ENCODE assay signal across 1 cellular context in the genomic region with DNA sequence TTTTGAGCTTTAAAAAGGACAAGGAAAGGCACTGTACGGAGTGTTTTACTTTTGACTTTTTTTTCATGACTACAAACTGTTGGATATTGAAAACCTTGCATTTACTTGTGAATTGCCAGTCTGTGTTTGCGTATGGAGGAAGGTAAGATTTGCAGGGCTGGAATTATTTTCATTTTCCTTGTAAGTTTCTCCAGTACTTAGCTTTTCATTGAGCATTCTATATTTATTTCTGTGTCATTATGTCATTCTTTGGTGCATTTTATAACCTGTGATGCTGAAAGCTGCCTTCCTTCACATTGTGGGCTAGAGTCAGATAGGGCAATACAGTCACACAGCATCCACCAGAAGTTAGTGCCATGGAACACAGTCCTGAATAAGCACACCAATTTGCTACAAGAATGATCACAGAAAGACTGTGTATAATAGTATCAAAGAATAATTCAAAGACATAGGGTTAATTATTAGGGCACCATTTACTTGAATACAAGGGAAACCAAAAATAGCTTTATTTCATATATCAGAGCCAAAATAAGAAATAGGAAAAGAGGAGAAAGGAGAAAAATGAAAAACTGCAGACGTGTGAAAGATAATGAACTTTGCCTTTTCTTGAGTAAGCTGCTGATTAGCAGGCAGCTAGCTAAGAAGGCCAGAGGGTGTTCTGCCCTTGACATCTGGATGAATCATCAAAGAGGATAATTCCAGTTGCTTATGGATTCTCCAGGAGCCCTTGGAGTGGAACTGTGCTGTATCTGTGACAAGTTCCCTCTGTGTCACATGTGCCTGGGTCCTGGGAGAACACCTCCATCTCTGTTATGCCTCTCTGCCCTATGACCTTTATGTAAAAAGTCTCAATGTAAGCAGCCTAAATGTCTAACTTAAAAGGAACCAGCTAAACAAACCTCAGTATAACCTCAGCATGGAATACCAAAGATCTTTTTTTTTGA.
TF ChIP-seq lines count a peak whose summit lies in the region.

No MANE protein-coding gene starts in this region.

TF ChIP-seq in K562, 482 proteins besides CTCF, POLR2A, EP300 and RAD21 (continued from another document and continues in another):
- TF ChIP-seq PHF8 (IDR thresholded peaks at IDR 0.05; ENCODE audit: borderline replicate concordance, low read length) (0 out of 2 replicates have a peak, but pooled peaks have one; percentile 37), ZNF77 (CRISPR knock-in tag; IDR thresholded peaks at IDR 0.05) (no peak), TRIM24 (IDR thresholded peaks at IDR 0.05) (peak in 1 of 2 experiments; percentile 27; a peak in 1 of 4 replicates), BRF2 (IDR thresholded peaks at IDR 0.05; ENCODE audit: borderline replicate concordance, insufficient read depth, insufficient read length) (no peak), MTA2 (IDR thresholded peaks at IDR 0.05; ENCODE audit: low read depth) (peak; percentile 62), XRCC3 (IDR thresholded peaks at IDR 0.05) (no peak), ZNF518B (CRISPR knock-in tag; IDR thresholded peaks at IDR 0.05) (no peak), ADNP (tag; IDR thresholded peaks at IDR 0.05) (no peak), MTF1 (CRISPR knock-in tag; IDR thresholded peaks at IDR 0.05; ENCODE audit: borderline replicate concordance) (no peak), ZC3H4 (CRISPR knock-in tag; IDR thresholded peaks at IDR 0.05; ENCODE audit: borderline replicate concordance) (no peak), ZNF699 (CRISPR knock-in tag; IDR thresholded peaks at IDR 0.05; ENCODE audit: insufficient replicate concordance) (no peak), TFE3 (CRISPR knock-in tag; IDR thresholded peaks at IDR 0.05) (no peak), NR1H2 (CRISPR knock-in tag; IDR thresholded peaks at IDR 0.05) (no peak), MAZ (CRISPR knock-in tag; conservative IDR thresholded peaks at IDR 0.05 in 1 of 2, IDR thresholded peaks at IDR 0.05 in 1 of 2) (peak in 1 of 2 experiments; percentile 19; a peak in 1 of 4 replicates), HDAC6 (IDR thresholded peaks at IDR 0.05; ENCODE audit: low read depth, low read length) (no peak), PHF21A (IDR thresholded peaks at IDR 0.05; ENCODE audit: borderline replicate concordance, low read depth) (peak; percentile 3; the same call in 1 of the 2 replicates), ZNF655 (CRISPR knock-in tag; IDR thresholded peaks at IDR 0.05) (no peak), NUFIP1 (IDR thresholded peaks at IDR 0.05; ENCODE audit: partially characterized antibody) (peak; percentile 9), SMARCA5 (IDR thresholded peaks at IDR 0.05) (peak; percentile 73; the same call in 1 of the 2 replicates), ZFP36 (IDR thresholded peaks at IDR 0.05; ENCODE audit: low read depth, low read length, partially characterized antibody) (peak; percentile 64), HMG20B (CRISPR knock-in tag; IDR thresholded peaks at IDR 0.05) (no peak), BCOR (IDR thresholded peaks at IDR 0.05) (peak; percentile 69), GATAD2A (IDR thresholded peaks at IDR 0.05) (peak; percentile 42; the same call in 1 of the 2 replicates), ZEB2 (IDR thresholded peaks at IDR 0.05) (peak; percentile 15), RERE (CRISPR knock-in tag; IDR thresholded peaks at IDR 0.05; ENCODE audit: borderline replicate concordance) (0 out of 2 replicates have a peak, but pooled peaks have one; percentile 38), SETDB1 (IDR thresholded peaks at IDR 0.05; ENCODE audit: low read length) (no peak), IRF2 (CRISPR knock-in tag; IDR thresholded peaks at IDR 0.05) (no peak), SMARCE1 (IDR thresholded peaks at IDR 0.05) (peak; percentile 85), ID3 (CRISPR knock-in tag; IDR thresholded peaks at IDR 0.05) (no peak), ID3 (tag; IDR thresholded peaks at IDR 0.05) (0 out of 2 replicates have a peak, but pooled peaks have one; percentile 34)
- TF ChIP-seq, protein P1, sequence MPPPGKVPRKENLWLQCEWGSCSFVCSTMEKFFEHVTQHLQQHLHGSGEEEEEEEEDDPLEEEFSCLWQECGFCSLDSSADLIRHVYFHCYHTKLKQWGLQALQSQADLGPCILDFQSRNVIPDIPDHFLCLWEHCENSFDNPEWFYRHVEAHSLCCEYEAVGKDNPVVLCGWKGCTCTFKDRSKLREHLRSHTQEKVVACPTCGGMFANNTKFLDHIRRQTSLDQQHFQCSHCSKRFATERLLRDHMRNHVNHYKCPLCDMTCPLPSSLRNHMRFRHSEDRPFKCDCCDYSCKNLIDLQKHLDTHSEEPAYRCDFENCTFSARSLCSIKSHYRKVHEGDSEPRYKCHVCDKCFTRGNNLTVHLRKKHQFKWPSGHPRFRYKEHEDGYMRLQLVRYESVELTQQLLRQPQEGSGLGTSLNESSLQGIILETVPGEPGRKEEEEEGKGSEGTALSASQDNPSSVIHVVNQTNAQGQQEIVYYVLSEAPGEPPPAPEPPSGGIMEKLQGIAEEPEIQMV (tag; conservative IDR thresholded peaks at IDR 0.05; ENCODE audit: low read depth): 0 out of 2 replicates have a peak, but pooled peaks have one; percentile 2
- TF ChIP-seq, protein P2, sequence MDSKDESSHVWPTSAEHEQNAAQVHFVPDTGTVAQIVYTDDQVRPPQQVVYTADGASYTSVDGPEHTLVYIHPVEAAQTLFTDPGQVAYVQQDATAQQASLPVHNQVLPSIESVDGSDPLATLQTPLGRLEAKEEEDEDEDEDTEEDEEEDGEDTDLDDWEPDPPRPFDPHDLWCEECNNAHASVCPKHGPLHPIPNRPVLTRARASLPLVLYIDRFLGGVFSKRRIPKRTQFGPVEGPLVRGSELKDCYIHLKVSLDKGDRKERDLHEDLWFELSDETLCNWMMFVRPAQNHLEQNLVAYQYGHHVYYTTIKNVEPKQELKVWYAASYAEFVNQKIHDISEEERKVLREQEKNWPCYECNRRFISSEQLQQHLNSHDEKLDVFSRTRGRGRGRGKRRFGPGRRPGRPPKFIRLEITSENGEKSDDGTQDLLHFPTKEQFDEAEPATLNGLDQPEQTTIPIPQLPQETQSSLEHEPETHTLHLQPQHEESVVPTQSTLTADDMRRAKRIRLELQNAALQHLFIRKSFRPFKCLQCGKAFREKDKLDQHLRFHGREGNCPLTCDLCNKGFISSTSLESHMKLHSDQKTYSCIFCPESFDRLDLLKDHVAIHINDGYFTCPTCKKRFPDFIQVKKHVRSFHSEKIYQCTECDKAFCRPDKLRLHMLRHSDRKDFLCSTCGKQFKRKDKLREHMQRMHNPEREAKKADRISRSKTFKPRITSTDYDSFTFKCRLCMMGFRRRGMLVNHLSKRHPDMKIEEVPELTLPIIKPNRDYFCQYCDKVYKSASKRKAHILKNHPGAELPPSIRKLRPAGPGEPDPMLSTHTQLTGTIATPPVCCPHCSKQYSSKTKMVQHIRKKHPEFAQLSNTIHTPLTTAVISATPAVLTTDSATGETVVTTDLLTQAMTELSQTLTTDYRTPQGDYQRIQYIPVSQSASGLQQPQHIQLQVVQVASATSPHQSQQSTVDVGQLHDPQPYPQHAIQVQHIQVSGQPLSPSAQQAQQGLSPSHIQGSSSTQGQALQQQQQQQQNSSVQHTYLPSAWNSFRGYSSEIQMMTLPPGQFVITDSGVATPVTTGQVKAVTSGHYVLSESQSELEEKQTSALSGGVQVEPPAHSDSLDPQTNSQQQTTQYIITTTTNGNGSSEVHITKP (IDR thresholded peaks at IDR 0.05; ENCODE audit: partially characterized antibody): peak; percentile 89
- TF ChIP-seq, protein P3, sequence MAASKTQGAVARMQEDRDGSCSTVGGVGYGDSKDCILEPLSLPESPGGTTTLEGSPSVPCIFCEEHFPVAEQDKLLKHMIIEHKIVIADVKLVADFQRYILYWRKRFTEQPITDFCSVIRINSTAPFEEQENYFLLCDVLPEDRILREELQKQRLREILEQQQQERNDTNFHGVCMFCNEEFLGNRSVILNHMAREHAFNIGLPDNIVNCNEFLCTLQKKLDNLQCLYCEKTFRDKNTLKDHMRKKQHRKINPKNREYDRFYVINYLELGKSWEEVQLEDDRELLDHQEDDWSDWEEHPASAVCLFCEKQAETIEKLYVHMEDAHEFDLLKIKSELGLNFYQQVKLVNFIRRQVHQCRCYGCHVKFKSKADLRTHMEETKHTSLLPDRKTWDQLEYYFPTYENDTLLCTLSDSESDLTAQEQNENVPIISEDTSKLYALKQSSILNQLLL (CRISPR knock-in tag; IDR thresholded peaks at IDR 0.05; ENCODE audit: borderline replicate concordance): no peak
